ENCODE assay signal across 29 cellular contexts in genomic region chr3:77746892-77747291, GRCh38.
"Had no signal": no experiment of that assay in that cellular context is flagged by ENCODE, and none has a peak within 500 bp of the region (broad histone marks: within the 10 kb centered on the region; RNA-seq: fewer than 3 reads in every experiment).

No MANE protein-coding gene starts in this region.

- ATAC-seq: activated CD8-positive, alpha-beta memory T cell treated with anti-CD3 and anti-CD28 coated beads, Interleukin-2, amount 10 ng/mL, durations not matched to agents 7 days and 5 days; activated CD8-positive, alpha-beta T cell treated with anti-CD3 and anti-CD28 coated beads, Interleukin-2, amount 10 ng/mL, durations not matched to agents 7 days and 5 days; activated naive CD8-positive, alpha-beta T cell treated with anti-CD3 and anti-CD28 coated beads, Interleukin-2, amount 50 U/mL, for 24 hours; foreskin keratinocyte; heart left ventricle; left lung; lower lobe of right lung; natural killer cell; psoas muscle; stimulated activated memory B cell treated with anti-CD40 and anti-IgM and Interleukin-4, amounts not matched to agents 10 μg/mL and 1 μg/mL and 100 μg/mL, for 72 hours; upper lobe of right lung had no signal

- H3K9ac ChIP-seq: neural progenitor cell, parathyroid adenoma had no signal

- H3K4me3 ChIP-seq: esophagus muscularis mucosa, heart left ventricle, left lung, lower lobe of right lung, neural progenitor cell, psoas muscle, sigmoid colon, stomach, suprapubic skin, tibial artery, upper lobe of right lung had no signal

- DNase-seq: activated B cell treated with CpG ODN at 0.5 μM for 24 hours; activated CD8-positive, alpha-beta memory T cell treated with anti-CD3 and anti-CD28 coated beads, Interleukin-2, amount 10 ng/mL, durations not matched to agents 7 days and 5 days; activated CD8-positive, alpha-beta T cell treated with anti-CD3 and anti-CD28 coated beads, Interleukin-2, amount 10 ng/mL, durations not matched to agents 7 days and 5 days; activated naive CD8-positive, alpha-beta T cell treated with anti-CD3 and anti-CD28 coated beads, Interleukin-2, amount 50 U/mL, for 24 hours; activated T-cell treated with anti-CD3 and anti-CD28 coated beads, Interleukin-2, amount 50 U/mL, for 48 hours; amygdala; caudate nucleus; endodermal cell; foreskin keratinocyte; heart left ventricle; left lung; lower lobe of right lung; mesendoderm; natural killer cell; occipital lobe; psoas muscle; sigmoid colon; small intestine; stimulated activated CD4-positive, alpha-beta T cell treated with anti-CD3 and anti-CD28 coated beads, Interleukin-1b, Interleukin-23, amount 100 ng/mL, for 48 hours; stimulated activated CD4-positive, alpha-beta T cell treated with anti-CD3 and anti-CD28 coated beads, Interleukin-4, amount 100 ng/mL, for 4 hours; stimulated activated CD8-positive, alpha-beta memory T cell treated with anti-CD3 and anti-CD28 coated beads, Interleukin-4, amount 100 ng/mL, for 48 hours; stomach; tibial artery; upper lobe of right lung had no signal

- H3K9me3 ChIP-seq: esophagus muscularis mucosa, heart left ventricle, left lung, lower lobe of right lung, psoas muscle, sigmoid colon, stomach, suprapubic skin, tibial artery, upper lobe of right lung had no signal

- H3K36me3 ChIP-seq: esophagus muscularis mucosa, heart left ventricle, left lung, lower lobe of right lung, neural progenitor cell, sigmoid colon, stomach, suprapubic skin, tibial artery, upper lobe of right lung had no signal

- H3K4me1 ChIP-seq: esophagus muscularis mucosa, foreskin keratinocyte, heart left ventricle, left lung, lower lobe of right lung, parathyroid adenoma, psoas muscle, sigmoid colon, stomach, suprapubic skin, tibial artery, upper lobe of right lung had no signal

- H3K27me3 ChIP-seq: esophagus muscularis mucosa, foreskin keratinocyte, heart left ventricle, left lung, neural progenitor cell, sigmoid colon, stomach, suprapubic skin, tibial artery, upper lobe of right lung had no signal

- H3K79me2 ChIP-seq: parathyroid adenoma had no signal

- H2AFZ ChIP-seq: neural progenitor cell, parathyroid adenoma had no signal

- H3K27ac ChIP-seq: esophagus muscularis mucosa, foreskin keratinocyte, heart left ventricle, left lung, lower lobe of right lung, neural progenitor cell, parathyroid adenoma, psoas muscle, sigmoid colon, stomach, suprapubic skin, tibial artery, upper lobe of right lung had no signal

- H3K4me2 ChIP-seq: neural progenitor cell had no signal
